1 cellular context compared by ENCODE assay signal in the genomic region with DNA sequence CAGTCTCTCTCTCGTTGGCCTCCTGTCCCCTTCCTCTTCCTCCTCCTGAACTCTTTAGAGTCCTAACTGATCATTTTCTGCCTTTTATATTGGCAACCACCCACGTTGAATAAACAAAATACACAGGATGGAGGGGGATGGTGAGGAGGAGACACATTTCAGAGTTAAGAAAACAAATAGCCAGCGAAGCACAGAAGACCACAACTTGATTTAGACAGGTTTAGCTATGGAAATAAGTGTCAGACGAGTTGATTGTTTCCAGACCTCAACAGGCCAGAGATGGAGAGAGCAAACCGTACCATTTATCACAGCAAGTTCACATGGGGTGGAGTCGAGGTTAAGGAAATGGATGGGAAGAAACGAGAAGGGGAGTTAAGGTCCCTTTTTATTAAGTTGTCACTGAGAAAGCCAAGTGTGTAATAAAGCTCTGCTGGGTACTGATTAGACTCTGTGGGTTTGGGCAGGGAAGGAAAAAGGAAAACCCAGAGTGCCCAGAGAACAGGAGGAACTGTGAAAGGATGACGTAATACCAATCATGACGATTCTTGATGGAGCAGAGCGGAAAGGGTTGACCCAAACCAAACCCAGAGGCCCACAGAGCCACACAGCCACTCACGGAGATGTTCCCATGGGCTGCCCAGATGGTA.
TF ChIP-seq lines count a peak whose summit lies in the region.

No MANE protein-coding gene starts in this region.

TF ChIP-seq in GM23338, 12 proteins besides CTCF, POLR2A, EP300 and RAD21 (continued from another document):
- TF ChIP-seq EZH2 (IDR thresholded peaks at IDR 0.05; ENCODE audit: low read depth, unreplicated experiment) (no peak), CREB1 (CRISPR knock-in tag; IDR thresholded peaks at IDR 0.05; ENCODE audit: low read depth) (no peak), NANOG (IDR thresholded peaks at IDR 0.05; ENCODE audit: borderline replicate concordance) (no peak), JUNB (IDR thresholded peaks at IDR 0.05; ENCODE audit: unreplicated experiment) (no peak), STAT1 (IDR thresholded peaks at IDR 0.05; ENCODE audit: unreplicated experiment) (no peak), REST (IDR thresholded peaks at IDR 0.05; ENCODE audit: unreplicated experiment) (no peak)
- TF ChIP-seq, protein P1, sequence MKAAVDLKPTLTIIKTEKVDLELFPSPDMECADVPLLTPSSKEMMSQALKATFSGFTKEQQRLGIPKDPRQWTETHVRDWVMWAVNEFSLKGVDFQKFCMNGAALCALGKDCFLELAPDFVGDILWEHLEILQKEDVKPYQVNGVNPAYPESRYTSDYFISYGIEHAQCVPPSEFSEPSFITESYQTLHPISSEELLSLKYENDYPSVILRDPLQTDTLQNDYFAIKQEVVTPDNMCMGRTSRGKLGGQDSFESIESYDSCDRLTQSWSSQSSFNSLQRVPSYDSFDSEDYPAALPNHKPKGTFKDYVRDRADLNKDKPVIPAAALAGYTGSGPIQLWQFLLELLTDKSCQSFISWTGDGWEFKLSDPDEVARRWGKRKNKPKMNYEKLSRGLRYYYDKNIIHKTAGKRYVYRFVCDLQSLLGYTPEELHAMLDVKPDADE (IDR thresholded peaks at IDR 0.05), result no peak
